Comparison of ENCODE assay signal across 1 cellular context in genomic region chr16:67161595-67162058, GRCh38.
TF ChIP-seq lines count a peak whose summit lies in the region.

No MANE protein-coding gene starts in this region.

TF ChIP-seq in GM23338, 12 proteins besides CTCF, POLR2A, EP300 and RAD21 (continued from another document):
- TF ChIP-seq ZNF462 (CRISPR knock-in tag; IDR thresholded peaks at IDR 0.05) (no peak), ZNF331 (CRISPR knock-in tag; IDR thresholded peaks at IDR 0.05; ENCODE audit: low read depth) (no peak), POLR2AphosphoS5 (IDR thresholded peaks at IDR 0.05; ENCODE audit: low read depth) (no peak), CREB1 (CRISPR knock-in tag; IDR thresholded peaks at IDR 0.05; ENCODE audit: low read depth) (no peak), ZNF114 (CRISPR knock-in tag; IDR thresholded peaks at IDR 0.05) (no peak), NANOG (IDR thresholded peaks at IDR 0.05; ENCODE audit: borderline replicate concordance) (no peak), EZH2phosphoT487 (IDR thresholded peaks at IDR 0.05; ENCODE audit: unreplicated experiment) (peak; percentile 79), ETS1 (IDR thresholded peaks at IDR 0.05) (no peak), STAT1 (IDR thresholded peaks at IDR 0.05; ENCODE audit: unreplicated experiment) (no peak)
- TF ChIP-seq, protein P1, sequence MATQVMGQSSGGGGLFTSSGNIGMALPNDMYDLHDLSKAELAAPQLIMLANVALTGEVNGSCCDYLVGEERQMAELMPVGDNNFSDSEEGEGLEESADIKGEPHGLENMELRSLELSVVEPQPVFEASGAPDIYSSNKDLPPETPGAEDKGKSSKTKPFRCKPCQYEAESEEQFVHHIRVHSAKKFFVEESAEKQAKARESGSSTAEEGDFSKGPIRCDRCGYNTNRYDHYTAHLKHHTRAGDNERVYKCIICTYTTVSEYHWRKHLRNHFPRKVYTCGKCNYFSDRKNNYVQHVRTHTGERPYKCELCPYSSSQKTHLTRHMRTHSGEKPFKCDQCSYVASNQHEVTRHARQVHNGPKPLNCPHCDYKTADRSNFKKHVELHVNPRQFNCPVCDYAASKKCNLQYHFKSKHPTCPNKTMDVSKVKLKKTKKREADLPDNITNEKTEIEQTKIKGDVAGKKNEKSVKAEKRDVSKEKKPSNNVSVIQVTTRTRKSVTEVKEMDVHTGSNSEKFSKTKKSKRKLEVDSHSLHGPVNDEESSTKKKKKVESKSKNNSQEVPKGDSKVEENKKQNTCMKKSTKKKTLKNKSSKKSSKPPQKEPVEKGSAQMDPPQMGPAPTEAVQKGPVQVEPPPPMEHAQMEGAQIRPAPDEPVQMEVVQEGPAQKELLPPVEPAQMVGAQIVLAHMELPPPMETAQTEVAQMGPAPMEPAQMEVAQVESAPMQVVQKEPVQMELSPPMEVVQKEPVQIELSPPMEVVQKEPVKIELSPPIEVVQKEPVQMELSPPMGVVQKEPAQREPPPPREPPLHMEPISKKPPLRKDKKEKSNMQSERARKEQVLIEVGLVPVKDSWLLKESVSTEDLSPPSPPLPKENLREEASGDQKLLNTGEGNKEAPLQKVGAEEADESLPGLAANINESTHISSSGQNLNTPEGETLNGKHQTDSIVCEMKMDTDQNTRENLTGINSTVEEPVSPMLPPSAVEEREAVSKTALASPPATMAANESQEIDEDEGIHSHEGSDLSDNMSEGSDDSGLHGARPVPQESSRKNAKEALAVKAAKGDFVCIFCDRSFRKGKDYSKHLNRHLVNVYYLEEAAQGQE (IDR thresholded peaks at IDR 0.05; ENCODE audit: unreplicated experiment), result no peak
